8 cellular contexts compared by ENCODE assay signal in the genomic region with DNA sequence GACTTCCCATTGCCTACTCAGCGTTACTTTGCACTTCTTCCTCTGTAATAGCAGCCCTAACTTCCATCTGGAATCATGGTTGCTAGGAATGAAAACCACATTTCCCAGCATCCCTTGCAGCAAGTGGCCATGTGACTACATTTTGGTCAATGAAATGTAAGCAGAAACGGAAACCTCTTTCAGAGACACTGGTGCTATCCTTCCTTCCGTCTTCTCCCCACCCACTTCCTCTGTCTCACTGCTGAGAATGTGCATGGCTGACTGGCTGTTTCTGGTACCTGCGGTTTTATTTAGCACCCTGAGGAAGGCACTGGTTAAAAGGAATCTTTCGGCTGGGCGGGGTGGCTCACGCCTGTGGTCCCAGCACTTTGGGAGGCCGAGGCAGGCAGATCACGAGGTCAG.
DNase-seq lines count a peak whose midpoint lies in the region; ATAC-seq, FAIRE-seq and TF ChIP-seq lines count a peak whose summit lies in the region.

No MANE protein-coding gene starts in this region.

- intact Hi-C loops in lower lobe of right lung (cut with DNase I): no loop called here

- no peaks in the 10 kb centered on the region for H3K9me3 Mint-ChIP-seq in HFFc6
- no peaks in the 10 kb centered on the region for H3K9me3 Mint-ChIP-seq in activated T-cell treated with anti-CD3 and anti-CD28 coated beads, Interleukin-2, amount 50 U/mL, for 72 hours

- FAIRE-seq in HTR-8/SVneo (lab: Jason Lieb, UNC): no peak

- H3K36me3 ChIP-seq in lower lobe of right lung: no peaks in the 10 kb centered on the region

- peaks cover 15% of the 10 kb centered on the region for H3K4me1 ChIP-seq in lower lobe of right lung

- peaks cover 18% of the 10 kb centered on the region for H3K4me1 Mint-ChIP-seq in HFFc6 (ENCODE audit: low read depth)
- peaks cover 71% of the 10 kb centered on the region for H3K4me1 Mint-ChIP-seq in activated T-cell treated with anti-CD3 and anti-CD28 coated beads, Interleukin-2, amount 50 U/mL, for 72 hours (ENCODE audit: low read depth)

- H3K27ac Mint-ChIP-seq in HFFc6: no peak overlapping the region
- peak overlapping the region; percentile 17 for H3K27ac Mint-ChIP-seq in activated T-cell treated with anti-CD3 and anti-CD28 coated beads, Interleukin-2, amount 50 U/mL, for 72 hours

- H3K4me3 ChIP-seq in lower lobe of right lung: no peak overlapping the region

- no peak for TF ChIP-seq CTCF in HFFc6 (IDR thresholded peaks at IDR 0.05)
- TF ChIP-seq CTCF in lower lobe of right lung (IDR thresholded peaks at IDR 0.05): no peak

- no peaks in the 10 kb centered on the region for H3K27me3 ChIP-seq in lower lobe of right lung (ENCODE audit: low read depth)

- no peak overlapping the region for H3K27ac ChIP-seq in lower lobe of right lung

- H3K4me3 Mint-ChIP-seq in HFFc6: no peak overlapping the region
- H3K4me3 Mint-ChIP-seq in activated T-cell treated with anti-CD3 and anti-CD28 coated beads, Interleukin-2, amount 50 U/mL, for 72 hours: peak overlapping the region; percentile 8 to 59

- H3K36me3 Mint-ChIP-seq in HFFc6 (ENCODE audit: low read depth): no peaks in the 10 kb centered on the region
- H3K36me3 Mint-ChIP-seq in activated T-cell treated with anti-CD3 and anti-CD28 coated beads, Interleukin-2, amount 50 U/mL, for 72 hours (ENCODE audit: insufficient read depth in 2 of 2): peaks cover 0 to 4% of the 10 kb centered on the region in 2 donors

- DNase-seq in ELR (ENCODE audit: low read depth): peak; percentile 68
- peak; percentile 16 for DNase-seq in HFFc6
- DNase-seq in RPMI7951 (ENCODE audit: low read depth): peak; percentile 41
- peak; percentile 68 to 77 for DNase-seq in activated T-cell treated with anti-CD3 and anti-CD28 coated beads, Interleukin-2, amount 50 U/mL, for 72 hours
- DNase-seq in lower lobe of right lung: no peak
- no peak for DNase-seq in HTR-8/SVneo (ENCODE audit: insufficient read length, low spot score)

- H3K9me3 ChIP-seq in lower lobe of right lung: no peaks in the 10 kb centered on the region

- H3K27me3 Mint-ChIP-seq in HFFc6 (ENCODE audit: insufficient read depth): peaks cover 25% of the 10 kb centered on the region
- H3K27me3 Mint-ChIP-seq in activated T-cell treated with anti-CD3 and anti-CD28 coated beads, Interleukin-2, amount 50 U/mL, for 72 hours (ENCODE audit: low read depth): no peaks in the 10 kb centered on the region

- peak; percentile 60 to 67 for ATAC-seq in activated T-cell treated with anti-CD3 and anti-CD28 coated beads, Interleukin-2, amount 50 U/mL, for 72 hours (replicated peaks in 1 of 2)
- ATAC-seq in lower lobe of right lung: peak; percentile 61 to 64
- ATAC-seq in HG02938 (IDR thresholded peaks at IDR 0.05; ENCODE audit: unreplicated experiment): no peak
- ATAC-seq in HG03135 (IDR thresholded peaks at IDR 0.05; ENCODE audit: unreplicated experiment): no peak

Comparison
In these comparisons a context has a peak if more than half of its experiments do, and no peak if none do; other contexts are left out.
1. DNase-seq: peak in ELR (single experiment), HFFc6 (single experiment), RPMI7951 (single experiment) and activated T-cell treated with anti-CD3 and anti-CD28 coated beads, Interleukin-2, amount 50 U/mL, for 72 hours (2 of 2); none in lower lobe of right lung (single experiment) and HTR-8/SVneo (single experiment).
2. ATAC-seq: peak in activated T-cell treated with anti-CD3 and anti-CD28 coated beads, Interleukin-2, amount 50 U/mL, for 72 hours (2 of 2) and lower lobe of right lung (2 of 2); none in HG02938 (single experiment) and HG03135 (single experiment).